ENCODE assay signal across 8 cellular contexts in the genomic region with DNA sequence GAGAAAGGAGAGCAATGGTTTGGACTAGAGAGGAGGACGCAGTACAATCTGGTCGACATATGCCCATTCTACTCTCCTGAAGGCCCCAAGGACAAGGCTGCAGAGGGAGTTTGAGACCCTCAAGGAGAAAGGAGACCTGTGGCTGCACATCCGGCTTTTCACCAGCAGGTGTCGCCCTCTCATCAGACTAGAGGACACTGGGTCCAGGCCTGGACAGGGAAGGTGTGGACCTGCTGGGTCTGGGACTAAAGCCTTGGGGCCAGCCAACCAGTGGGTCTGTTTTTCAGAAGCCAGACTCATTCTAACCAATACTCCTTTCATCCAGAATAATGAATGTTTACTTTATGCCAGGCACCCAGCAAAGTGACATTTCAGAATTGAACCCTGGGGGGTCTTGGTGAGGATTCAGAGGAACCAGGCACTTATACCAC. TPM values are rescaled to one million over a fixed set of nuclear protein-coding genes. Genes with fewer than 3 reads are reported as not detected.
A peak's percentile ranks its signal among the peaks of the same experiment; 100 is the strongest.
DNase-seq lines count a peak whose midpoint lies in the region; ATAC-seq and TF ChIP-seq lines count a peak whose summit lies in the region.

No MANE protein-coding gene starts in this region.

- H3K27me3 ChIP-seq in skeletal muscle tissue (ENCODE audit: control insufficient read depth in 3 of 3, insufficient read depth in 3 of 3, low read length in 3 of 3): no peaks in the 10 kb centered on the region

- peak overlapping the region in 1 of 3 donors; percentile 27 for H3K9ac ChIP-seq in skeletal muscle tissue (ENCODE audit: low read depth in 1 of 3, low read length in 3 of 3)

- H3K9me3 ChIP-seq in skeletal muscle tissue (ENCODE audit: control insufficient read depth in 3 of 3, low read length in 3 of 3): no peaks in the 10 kb centered on the region

- H3K27ac ChIP-seq in skeletal muscle tissue (ENCODE audit: low read depth, low read length): peak overlapping the region; percentile 0

- H3K4me1 ChIP-seq in skeletal muscle tissue (ENCODE audit: control insufficient read depth in 3 of 3, insufficient read depth in 3 of 3, low read length in 3 of 3): peaks cover 10 to 18% (median 16%) of the 10 kb centered on the region in 3 donors

- H3K4me3 ChIP-seq in GM12864 (ENCODE audit: low read depth, low read length) (no peak overlapping the region), skeletal muscle tissue (ENCODE audit: low read length in 3 of 3) (no peak overlapping the region)

- H3K36me3 ChIP-seq in skeletal muscle tissue (ENCODE audit: control insufficient read depth in 3 of 3, insufficient read depth in 3 of 3, low read length in 3 of 3): no peaks in the 10 kb centered on the region

- ATAC-seq in HG02938 (IDR thresholded peaks at IDR 0.05; ENCODE audit: unreplicated experiment) (no peak), HG03442 (IDR thresholded peaks at IDR 0.05; ENCODE audit: unreplicated experiment) (no peak)

- TF ChIP-seq CTCF in GM12864 (IDR thresholded peaks at IDR 0.05; ENCODE audit: low read depth, low read length, missing control alignments): peak; percentile 99

- no peak for DNase-seq in GM12864 (ENCODE audit: low read depth)
- DNase-seq in NCI-H1092 (lab: John Stamatoyannopoulos, UW): peak; percentile 68
- peak; percentile 69 for DNase-seq in T-helper 9 cell
- DNase-seq in anterior cingulate cortex (lab: John Stamatoyannopoulos, UW): peak in 55 of 58 donors; percentile 10 to 85 (median 50)
- DNase-seq in hepatic stellate cell (ENCODE audit: low spot score): peak; percentile 84

RNA-seq across cellular contexts. Expression of gene SRARP, which starts 5.0 kb away (rescaled TPM):
- total RNA-seq in skeletal muscle tissue: not detected

RNA-seq across cellular contexts. Expression of gene HSPB7, which starts 8.8 kb away (rescaled TPM):
- 5.7 TPM for total RNA-seq in skeletal muscle tissue

RNA-seq across cellular contexts. Expression of gene CLCNKA, which starts 12.8 kb away (rescaled TPM):
- under 0.01 TPM for total RNA-seq in skeletal muscle tissue

RNA-seq across cellular contexts. Expression of gene ZBTB17, which starts 33.1 kb away (rescaled TPM):
- total RNA-seq in skeletal muscle tissue: 23.5 TPM

RNA-seq across cellular contexts. Expression of gene CLCNKB, which starts 34.5 kb away (rescaled TPM):
- not detected for total RNA-seq in skeletal muscle tissue
